In genomic region chr7:28112883-28113540, GRCh38 we compare ENCODE assay signal across 13 cellular contexts.
A peak's percentile ranks its signal among the peaks of the same experiment; 100 is the strongest.
DNase-seq lines count a peak whose midpoint lies in the region; ATAC-seq and TF ChIP-seq lines count a peak whose summit lies in the region.
"Had no signal": no experiment of that assay in that cellular context is flagged by ENCODE, and none has a peak within 500 bp of the region (broad histone marks: within the 10 kb centered on the region; RNA-seq: fewer than 3 reads in every experiment).

No MANE protein-coding gene starts in this region.

- POLR2A ChIA-PET in MCF 10A (lab: Yijun Ruan, JAX), result no interaction called here

- H3K36me3 ChIP-seq in mammary epithelial cell (ENCODE audit: insufficient read depth, low read length) (no peaks in the 10 kb centered on the region), body of pancreas (replicated peaks in 1 of 2; ENCODE audit: insufficient read depth in 1 of 2, low read depth in 2 of 2) (no peaks in the 10 kb centered on the region), right lobe of liver (no peaks in the 10 kb centered on the region), uterus (no peaks in the 10 kb centered on the region)
- H3K36me3 ChIP-seq: thyroid gland had no signal

- CTCF ChIA-PET in MCF 10A (lab: Yijun Ruan, JAX) (interaction anchor here (1.3 kb wide), 1 partner anchor 17 kb away, joined by 5 read pairs; no protein-coding TSS in a partner anchor), mammary epithelial cell (lab: Charles Lee; ENCODE audit: low non-redundant PET) (no interaction called here)

- BruUV-seq in MCF 10A (replicated peaks; lab: Mats Ljungman, UMichigan) (no TSS peak), mammary epithelial cell (replicated peaks; lab: Mats Ljungman, UMichigan) (no TSS peak)

- ATAC-seq in body of pancreas (no peak), right lobe of liver (peak; percentile 42 to 70 (median 56)), HG03442 (IDR thresholded peaks at IDR 0.05; ENCODE audit: unreplicated experiment) (no peak)

- H3K9me3 ChIP-seq in mammary epithelial cell (replicated peaks; ENCODE audit: insufficient read depth, low read length) (no peaks in the 10 kb centered on the region), body of pancreas (no peaks in the 10 kb centered on the region), right lobe of liver (no peaks in the 10 kb centered on the region), uterus (no peaks in the 10 kb centered on the region)
- H3K9me3 ChIP-seq: thyroid gland had no signal

- no peak overlapping the region for H3K27ac Mint-ChIP-seq in MCF 10A (ENCODE audit: low read depth, unreplicated experiment)

- dilution Hi-C loops in mammary epithelial cell (cut with HindIII; ENCODE audit: low sequenced_read_pairs), result no loop called here

- H3K27me3 Mint-ChIP-seq in MCF 10A (ENCODE audit: insufficient read depth, unreplicated experiment), result no peaks in the 10 kb centered on the region

- WGBS in mammary epithelial cell (ENCODE audit: low coverage, missing lambda C conversion rate), result 88% methylated on average over 14 of the region's 14 CpGs
- WGBS in body of pancreas, 2 donors, result 83 to 87% methylated on average over 14 of the region's 14 CpGs
- WGBS in right lobe of liver (ENCODE audit: insufficient coverage, low coverage, low lambda C conversion rate, missing lambda C conversion rate), result 56% methylated on average over 10 of the region's 14 CpGs

- intact Hi-C loops in MCF 10A (cut with micrococcal nuclease), result no loop called here
- intact Hi-C loops in mammary epithelial cell (cut with micrococcal nuclease), result no loop called here
- intact Hi-C loops in body of pancreas (cut with DNase I), result no loop called here
- intact Hi-C loops in right lobe of liver (cut with DNase I), result no loop called here
- intact Hi-C loops in uterus (cut with DNase I; ENCODE audit: low total_unique reads), result no loop called here

- H3K9me3 Mint-ChIP-seq in MCF 10A (ENCODE audit: unreplicated experiment), result no peaks in the 10 kb centered on the region

- TF ChIP-seq POLR2A in body of pancreas (IDR thresholded peaks at IDR 0.05) (no peak), right lobe of liver (IDR thresholded peaks at IDR 0.05) (no peak), uterus (IDR thresholded peaks at IDR 0.05) (no peak)

- H3K4me2 ChIP-seq in mammary epithelial cell (ENCODE audit: insufficient read depth, low read depth, low read length), result no peak overlapping the region

- peaks cover 5% of the 10 kb centered on the region for H3K36me3 Mint-ChIP-seq in MCF 10A (ENCODE audit: insufficient read depth, unreplicated experiment)

- no peak for TF ChIP-seq CTCF in MCF 10A (IDR thresholded peaks at IDR 0.05; ENCODE audit: unreplicated experiment)
- no peak for TF ChIP-seq CTCF in mammary epithelial cell (conservative IDR thresholded peaks at IDR 0.05 in 1 of 2, IDR thresholded peaks at IDR 0.05 in 1 of 2; ENCODE audit: extremely low read depth in 1 of 2, insufficient read depth in 1 of 2, low read depth in 1 of 2, low read length in 2 of 2)
- TF ChIP-seq CTCF in body of pancreas (IDR thresholded peaks at IDR 0.05), result no peak
- no peak for TF ChIP-seq CTCF in right lobe of liver (IDR thresholded peaks at IDR 0.05)
- no peak for TF ChIP-seq CTCF in uterus (IDR thresholded peaks at IDR 0.05)

- H3K4me3 ChIP-seq in mammary epithelial cell (replicated peaks in 1 of 3; ENCODE audit: insufficient read depth in 1 of 3, low read depth in 2 of 3, low read length in 3 of 3) (no peak overlapping the region), body of pancreas (no peak overlapping the region), right lobe of liver (no peak overlapping the region), uterus (no peak overlapping the region)
- H3K4me3 ChIP-seq: thyroid gland had no signal

- peak; percentile 76 for DNase-seq in MCF 10A (ENCODE audit: unreplicated experiment)
- no peak for DNase-seq in mammary epithelial cell
- peak; percentile 14 to 38 (median 16) for DNase-seq in body of pancreas
- DNase-seq in right lobe of liver, result no peak
- DNase-seq in uterus, result peak; percentile 78 to 88
- DNase-seq in NCI-H526 treated with DMSO at 0.1 percent for 48 hours (lab: John Stamatoyannopoulos, UW), result no peak
- DNase-seq in germinal center (ENCODE audit: low spot score), result no peak
- DNase-seq: activated CD4-positive, CD25-positive, alpha-beta regulatory T cell; NCI-H1436 treated with DMSO at 0.1 percent for 48 hours; NCI-H82; small intestine; thyroid gland had no signal

- H3K27me3 ChIP-seq in mammary epithelial cell (ENCODE audit: insufficient read depth, low read length) (no peaks in the 10 kb centered on the region), body of pancreas (no peaks in the 10 kb centered on the region), right lobe of liver (no peaks in the 10 kb centered on the region), uterus (no peaks in the 10 kb centered on the region)
- H3K27me3 ChIP-seq: thyroid gland had no signal

- peaks cover 6% of the 10 kb centered on the region for H3K4me1 Mint-ChIP-seq in MCF 10A (ENCODE audit: insufficient read depth, unreplicated experiment)

- peaks cover 8% of the 10 kb centered on the region for H3K4me1 ChIP-seq in mammary epithelial cell (ENCODE audit: insufficient read depth, low read length)
- H3K4me1 ChIP-seq in body of pancreas, result peaks cover 4% of the 10 kb centered on the region
- peaks cover 0 to 8% (median 0%) of the 10 kb centered on the region in 4 donors for H3K4me1 ChIP-seq in right lobe of liver
- no peaks in the 10 kb centered on the region for H3K4me1 ChIP-seq in uterus

- no peak overlapping the region for H3K9ac ChIP-seq in mammary epithelial cell (ENCODE audit: insufficient read depth, low read length)

- H4K20me1 ChIP-seq in mammary epithelial cell (ENCODE audit: insufficient read depth, low read length), result no peaks in the 10 kb centered on the region

- H3K79me2 ChIP-seq in mammary epithelial cell (ENCODE audit: insufficient read depth, low read length), result peaks cover 29% of the 10 kb centered on the region

- no peak overlapping the region for H2AFZ ChIP-seq in mammary epithelial cell (ENCODE audit: low read depth, low read length)

- no peak overlapping the region for H3K4me3 Mint-ChIP-seq in MCF 10A (ENCODE audit: unreplicated experiment)

- in situ Hi-C loops in mammary epithelial cell (cut with MboI; ENCODE audit: low sequenced_read_pairs in 2 of 2), result no loop called here

- H3K27ac ChIP-seq in mammary epithelial cell (ENCODE audit: insufficient read depth, low read depth, low read length) (no peak overlapping the region), body of pancreas (no peak overlapping the region), right lobe of liver (no peak overlapping the region), uterus (peak overlapping the region; percentile 82 to 84)
- H3K27ac ChIP-seq: thyroid gland had no signal

Comparison
In these comparisons a context has a peak if more than half of its experiments do, and no peak if none do; other contexts are left out.
1. DNase-seq: peak in MCF 10A (single experiment), body of pancreas (4 of 4) and uterus (2 of 2); none in mammary epithelial cell (single experiment), right lobe of liver (0 of 3), NCI-H526 treated with DMSO at 0.1 percent for 48 hours (single experiment) and germinal center (single experiment).
2. H3K27ac ChIP-seq: peak in uterus (2 of 2); none in mammary epithelial cell (single experiment), body of pancreas (0 of 4) and right lobe of liver (0 of 3).
3. ATAC-seq: peak in right lobe of liver (4 of 4); none in body of pancreas (single experiment) and HG03442 (single experiment).